27 cellular contexts compared by ENCODE assay signal in genomic region chr11:34333787-34334186, GRCh38.
"Had no signal": no experiment of that assay in that cellular context is flagged by ENCODE, and none has a peak within 500 bp of the region (broad histone marks: within the 10 kb centered on the region; RNA-seq: fewer than 3 reads in every experiment).

No MANE protein-coding gene starts in this region.

- DNase-seq: dorsolateral prefrontal cortex; effector CD4-positive, alpha-beta T cell; endodermal cell; foreskin fibroblast; gastrocnemius medialis; head of caudate nucleus; left cardiac atrium; left lung; mesendoderm; midbrain; naive thymus-derived CD4-positive, alpha-beta T cell; nephron progenitor cell; occipital lobe; pancreas; right lobe of liver; small intestine; stimulated activated CD4-positive, alpha-beta T cell treated with anti-CD3 and anti-CD28 coated beads, Interleukin-15, amount 100 ng/mL, for 24 hours; stimulated activated CD4-positive, alpha-beta T cell treated with anti-CD3 and anti-CD28 coated beads, Interleukin-2, amount 100 ng/mL, for 48 hours; stimulated activated naive CD4-positive, alpha-beta T cell; stimulated activated naive CD8-positive, alpha-beta T cell treated with anti-CD3 and anti-CD28 coated beads, Interleukin-15, amount 100 ng/mL, for 72 hours; transverse colon; upper lobe of right lung; uterus had no signal

- H3K9me3 ChIP-seq: gastrocnemius medialis, left lung, pancreas, right lobe of liver, suprapubic skin, transverse colon, upper lobe of right lung, uterus had no signal

- H3K27ac Mint-ChIP-seq: endodermal cell; naive thymus-derived CD4-positive, alpha-beta T cell; nephron progenitor cell had no signal

- H3K27ac ChIP-seq: dorsolateral prefrontal cortex, epithelial cell of prostate, gastrocnemius medialis, hepatocyte, left lung, pancreas, right lobe of liver, suprapubic skin, transverse colon, upper lobe of right lung, uterus had no signal

- H3K9me3 Mint-ChIP-seq: endodermal cell; nephron progenitor cell; stimulated activated naive CD8-positive, alpha-beta T cell treated with anti-CD3 and anti-CD28 coated beads, Interleukin-15, amount 100 ng/mL, for 72 hours had no signal

- H3K4me3 Mint-ChIP-seq: endodermal cell; naive thymus-derived CD4-positive, alpha-beta T cell; nephron progenitor cell; stimulated activated naive CD8-positive, alpha-beta T cell treated with anti-CD3 and anti-CD28 coated beads, Interleukin-15, amount 100 ng/mL, for 72 hours had no signal

- ATAC-seq: esophagus mucosa; gastrocnemius medialis; left cardiac atrium; left lung; naive thymus-derived CD4-positive, alpha-beta T cell; pancreas; right lobe of liver; stimulated activated naive CD8-positive, alpha-beta T cell treated with anti-CD3 and anti-CD28 coated beads, Interleukin-15, amount 100 ng/mL, for 72 hours; upper lobe of right lung had no signal

- H3K36me3 ChIP-seq: gastrocnemius medialis, left lung, pancreas, right lobe of liver, suprapubic skin, transverse colon, upper lobe of right lung, uterus had no signal

- H3K36me3 Mint-ChIP-seq: naive thymus-derived CD4-positive, alpha-beta T cell had no signal

- H3K27me3 ChIP-seq: dorsolateral prefrontal cortex, gastrocnemius medialis, hepatocyte, left lung, pancreas, right lobe of liver, suprapubic skin, transverse colon, upper lobe of right lung, uterus had no signal

- H3K4me3 ChIP-seq: dorsolateral prefrontal cortex, gastrocnemius medialis, hepatocyte, left lung, pancreas, right lobe of liver, suprapubic skin, transverse colon, upper lobe of right lung, uterus had no signal
